In genomic region chr22:18023509-18024275, GRCh38 we compare ENCODE assay signal across 8 cellular contexts. TPM values are rescaled to one million over a fixed set of nuclear protein-coding genes. Genes with fewer than 3 reads are reported as not detected.
DNase-seq lines count a peak whose midpoint lies in the region; ATAC-seq and TF ChIP-seq lines count a peak whose summit lies in the region.

No MANE protein-coding gene starts in this region.

- H3K27ac ChIP-seq in 22Rv1: peak overlapping the region; percentile 77

- peak; percentile 68 for ATAC-seq in stimulated activated memory B cell treated with anti-CD40 and anti-IgM and Interleukin-4, amounts not matched to agents 10 μg/mL and 1 μg/mL and 100 μg/mL, for 72 hours

- DNase-seq in GM10266 (ENCODE audit: extremely low spot score): peak; percentile 72
- peak; percentile 83 for DNase-seq in NCI-H2171 (lab: John Stamatoyannopoulos, UW)
- peak; percentile 42 for DNase-seq in activated CD4-positive, alpha-beta memory T cell treated with anti-CD3 and anti-CD28 coated beads for 36 hours
- DNase-seq in epidermal melanocyte (ENCODE audit: insufficient read length, low spot score): peak; percentile 92
- peak; percentile 78 for DNase-seq in medulla oblongata (ENCODE audit: extremely low spot score)
- no peak for DNase-seq in activated gamma-delta T cell treated with Interleukin-2 at 50 U/mL for 16 hours

- H3K4me3 Mint-ChIP-seq in activated CD4-positive, alpha-beta memory T cell treated with anti-CD3 and anti-CD28 coated beads for 36 hours: peak overlapping the region; percentile 80
- H3K4me3 Mint-ChIP-seq in stimulated activated memory B cell treated with anti-CD40 and anti-IgM and Interleukin-4, amounts not matched to agents 10 μg/mL and 1 μg/mL and 100 μg/mL, for 72 hours: peak overlapping the region; percentile 99

- TF ChIP-seq CTCF in 22Rv1 (IDR thresholded peaks at IDR 0.05) (no peak), GM10266 (IDR thresholded peaks at IDR 0.05; ENCODE audit: control insufficient read depth, insufficient read depth, low read depth, missing control alignments) (no peak)

- peaks cover 11% of the 10 kb centered on the region for H3K4me1 Mint-ChIP-seq in activated CD4-positive, alpha-beta memory T cell treated with anti-CD3 and anti-CD28 coated beads for 36 hours (ENCODE audit: low read depth)
- peaks cover 22% of the 10 kb centered on the region for H3K4me1 Mint-ChIP-seq in stimulated activated memory B cell treated with anti-CD40 and anti-IgM and Interleukin-4, amounts not matched to agents 10 μg/mL and 1 μg/mL and 100 μg/mL, for 72 hours

- CTCF ChIA-PET in activated CD4-positive, alpha-beta memory T cell treated with anti-CD3 and anti-CD28 coated beads for 36 hours (lab: Charles Lee): interaction anchor here (1.4 to 6.1 kb wide), 6 partner anchors 12 to 209 kb away, joined by 3 to 40 read pairs (median 9); partner anchors contain the start of gene PEX26

- intact Hi-C loops in activated CD4-positive, alpha-beta memory T cell treated with anti-CD3 and anti-CD28 coated beads for 36 hours (cut with micrococcal nuclease): loop anchor here (1.0 to 10.0 kb wide), 4 partner anchors 23 to 193 kb away; partner anchors contain the start of gene PEX26

- POLR2A ChIA-PET in activated CD4-positive, alpha-beta memory T cell treated with anti-CD3 and anti-CD28 coated beads for 36 hours (lab: Charles Lee): no interaction called here

- H3K27ac Mint-ChIP-seq in activated CD4-positive, alpha-beta memory T cell treated with anti-CD3 and anti-CD28 coated beads for 36 hours: no peak overlapping the region
- peak overlapping the region; percentile 47 for H3K27ac Mint-ChIP-seq in stimulated activated memory B cell treated with anti-CD40 and anti-IgM and Interleukin-4, amounts not matched to agents 10 μg/mL and 1 μg/mL and 100 μg/mL, for 72 hours

- H3K9me3 Mint-ChIP-seq in activated CD4-positive, alpha-beta memory T cell treated with anti-CD3 and anti-CD28 coated beads for 36 hours: no peaks in the 10 kb centered on the region
- no peaks in the 10 kb centered on the region for H3K9me3 Mint-ChIP-seq in stimulated activated memory B cell treated with anti-CD40 and anti-IgM and Interleukin-4, amounts not matched to agents 10 μg/mL and 1 μg/mL and 100 μg/mL, for 72 hours

- H3K27me3 Mint-ChIP-seq in activated CD4-positive, alpha-beta memory T cell treated with anti-CD3 and anti-CD28 coated beads for 36 hours: peaks cover 25% of the 10 kb centered on the region
- H3K27me3 Mint-ChIP-seq in stimulated activated memory B cell treated with anti-CD40 and anti-IgM and Interleukin-4, amounts not matched to agents 10 μg/mL and 1 μg/mL and 100 μg/mL, for 72 hours: no peaks in the 10 kb centered on the region

- no peaks in the 10 kb centered on the region for H3K36me3 Mint-ChIP-seq in activated CD4-positive, alpha-beta memory T cell treated with anti-CD3 and anti-CD28 coated beads for 36 hours
- peaks cover 3% of the 10 kb centered on the region for H3K36me3 Mint-ChIP-seq in stimulated activated memory B cell treated with anti-CD40 and anti-IgM and Interleukin-4, amounts not matched to agents 10 μg/mL and 1 μg/mL and 100 μg/mL, for 72 hours

RNA-seq across cellular contexts. Expression of gene MICAL3, which starts 0.7 kb away (rescaled TPM):
- 10 to 100 TPM; 29.7 to 37.2 TPM for total RNA-seq in activated CD4-positive, alpha-beta memory T cell treated with anti-CD3 and anti-CD28 coated beads for 36 hours

RNA-seq across cellular contexts. Expression of gene PEX26, which starts 54.1 kb away (rescaled TPM):
- 10 to 100 TPM; 56.3 to 56.8 TPM for total RNA-seq in activated CD4-positive, alpha-beta memory T cell treated with anti-CD3 and anti-CD28 coated beads for 36 hours
